8 cellular contexts compared by ENCODE assay signal in the genomic region with DNA sequence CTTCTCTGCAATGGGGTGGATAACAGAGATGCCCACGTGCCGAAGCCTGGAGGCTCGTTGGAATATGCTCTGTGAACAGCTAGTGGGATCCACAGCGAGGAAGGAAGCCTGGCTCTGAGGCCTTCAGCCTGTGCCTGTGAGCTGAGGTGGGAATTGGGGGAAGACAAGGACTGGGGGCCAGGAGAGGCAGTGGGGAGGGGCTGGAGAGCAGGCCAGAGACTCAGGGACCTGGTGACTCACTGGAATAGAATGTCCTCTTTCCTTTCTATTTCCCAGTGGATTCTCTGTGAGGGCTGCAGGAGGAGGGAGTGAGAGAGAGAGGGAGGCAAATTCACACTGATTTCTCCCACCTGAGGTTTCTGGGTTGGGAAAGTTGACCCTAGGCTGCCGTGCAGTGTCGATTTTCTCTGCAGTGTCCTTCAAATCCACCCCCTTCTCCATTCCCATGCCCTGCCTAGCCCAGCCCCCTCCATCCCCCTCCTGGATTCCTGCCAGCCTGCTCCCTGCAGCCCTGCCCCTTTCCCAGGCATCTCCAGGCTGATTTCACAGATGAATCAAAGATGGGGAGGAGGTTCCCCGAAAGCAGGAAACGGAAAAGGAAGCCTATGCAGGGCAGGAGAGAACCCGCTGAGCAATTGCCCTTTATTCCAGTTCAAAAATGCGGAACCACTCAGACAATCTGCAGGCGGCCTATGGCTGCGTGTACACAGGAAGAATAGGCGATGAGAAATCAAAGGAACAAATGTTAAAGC. TPM values are rescaled to one million over a fixed set of nuclear protein-coding genes. Genes with fewer than 3 reads are reported as not detected.
DNase-seq lines count a peak whose midpoint lies in the region; ATAC-seq and TF ChIP-seq lines count a peak whose summit lies in the region.

No MANE protein-coding gene starts in this region.

- no peaks in the 10 kb centered on the region for H3K79me2 ChIP-seq in HCT116 (ENCODE audit: insufficient read depth, low read length)

- BruUV-seq in HCT116 (replicated peaks; lab: Mats Ljungman, UMichigan): no TSS peak

- no peaks in the 10 kb centered on the region for H3K27me3 ChIP-seq in AG04450 (ENCODE audit: control insufficient read depth, insufficient read depth, low read length)
- H3K27me3 ChIP-seq in HCT116 (ENCODE audit: insufficient read depth, low read length): no peaks in the 10 kb centered on the region
- no peaks in the 10 kb centered on the region for H3K27me3 ChIP-seq in muscle layer of colon (ENCODE audit: control insufficient read depth in 1 of 2, insufficient read depth in 2 of 2, low read length in 2 of 2)

- H3K9me2 ChIP-seq in HCT116 (ENCODE audit: insufficient read depth): no peaks in the 10 kb centered on the region

- H3K9ac ChIP-seq in HCT116 (ENCODE audit: low read length): peak overlapping the region; percentile 49
- H3K9ac ChIP-seq in SK-N-MC (ENCODE audit: insufficient read length): no peak overlapping the region
- peak overlapping the region; percentile 47 for H3K9ac ChIP-seq in muscle layer of colon (ENCODE audit: low read length)

- H3K4me3 ChIP-seq in AG04450 (ENCODE audit: low read depth, low read length): peak overlapping the region; percentile 34
- H3K4me3 ChIP-seq in HCT116 (replicated peaks in 1 of 2; ENCODE audit: low read depth in 1 of 2, low read length in 2 of 2): peak overlapping the region; percentile 25 to 47
- peak overlapping the region; percentile 45 for H3K4me3 ChIP-seq in SK-N-MC
- H3K4me3 ChIP-seq in muscle layer of colon (ENCODE audit: low read depth in 1 of 2, low read length in 2 of 2): peak overlapping the region in 1 of 2 donors; percentile 45

- H3K4me2 ChIP-seq in HCT116 (ENCODE audit: low read length): peak overlapping the region; percentile 78

- H3K9me3 ChIP-seq in AG04450 (ENCODE audit: control insufficient read depth, insufficient read depth, low read length) (no peaks in the 10 kb centered on the region; the same call in 1 of the 2 replicates), HCT116 (ENCODE audit: control insufficient read depth in 1 of 2, insufficient read depth in 1 of 2, low read depth in 1 of 2, low read length in 2 of 2) (no peaks in the 10 kb centered on the region), SK-N-MC (ENCODE audit: low read depth, low read length) (no peaks in the 10 kb centered on the region), muscle layer of colon (ENCODE audit: low read length) (no peaks in the 10 kb centered on the region)

- H2AFZ ChIP-seq in HCT116 (ENCODE audit: low read depth, low read length, poor library complexity, severe bottlenecking): peak overlapping the region; percentile 72

- TF ChIP-seq CTCF in AG04450 (IDR thresholded peaks at IDR 0.05; ENCODE audit: low read depth, low read length): no peak
- no peak for TF ChIP-seq CTCF in HCT116 (IDR thresholded peaks at IDR 0.05 in 2 of 3, conservative IDR thresholded peaks at IDR 0.05 in 1 of 3; ENCODE audit: borderline replicate concordance in 1 of 3, insufficient read depth in 1 of 3, low read depth in 2 of 3, low read length in 2 of 3)

- H3K27ac ChIP-seq in AG04450 (ENCODE audit: low read depth, low read length): peak overlapping the region; percentile 97
- peak overlapping the region; percentile 76 for H3K27ac ChIP-seq in HCT116 (ENCODE audit: low read depth, low read length)
- no peak overlapping the region; the same call in 1 of the 2 replicates for H3K27ac ChIP-seq in SK-N-MC
- H3K27ac ChIP-seq in muscle layer of colon (ENCODE audit: low read depth, low read length): peak overlapping the region; percentile 87

- H3K36me3 ChIP-seq in HCT116 (ENCODE audit: control insufficient read depth in 1 of 2, insufficient read depth in 2 of 2, low read length in 2 of 2) (no peaks in the 10 kb centered on the region), SK-N-MC (ENCODE audit: insufficient read depth, low read length) (no peaks in the 10 kb centered on the region), muscle layer of colon (ENCODE audit: insufficient read depth, low read length) (no peaks in the 10 kb centered on the region)

- peaks cover 47 to 68% of the 10 kb centered on the region in 2 experiments for H3K4me1 ChIP-seq in HCT116 (ENCODE audit: control insufficient read depth in 1 of 2, insufficient read depth in 2 of 2, low read length in 2 of 2)
- peaks cover 66% of the 10 kb centered on the region for H3K4me1 ChIP-seq in muscle layer of colon (ENCODE audit: insufficient read depth, low read length)

- DNase-seq in AG04450 (ENCODE audit: low read depth, low spot score) (no peak), HCT116 (ENCODE audit: low read depth, low spot score) (peak; percentile 32), SK-N-MC (ENCODE audit: low read depth, low spot score) (peak; percentile 28)

- RAD21 ChIA-PET in HCT116 (lab: Charles Lee; ENCODE audit: low non-redundant PET in 1 of 2, low total read pairs in 2 of 2, uncharacterized antibody in 2 of 2, unreplicated experiment in 2 of 2): no interaction called here

- peak; percentile 52 for ATAC-seq in HCT116
- peak; percentile 39 for ATAC-seq in esophagus mucosa
- no peak for ATAC-seq in HG03378 (IDR thresholded peaks at IDR 0.05; ENCODE audit: unreplicated experiment)
- no peak for ATAC-seq in GM21390 (IDR thresholded peaks at IDR 0.05; ENCODE audit: unreplicated experiment)
- no peak for ATAC-seq in activated CD4-positive, CD25-positive, alpha-beta regulatory T cell treated with anti-CD3 and anti-CD28 coated beads, Interleukin-2, amount 50 U/mL, for 24 hours

- no peaks in the 10 kb centered on the region for H4K20me1 ChIP-seq in HCT116 (ENCODE audit: insufficient read depth)

- no peak for TF ChIP-seq POLR2A in HCT116 (IDR thresholded peaks at IDR 0.05; ENCODE audit: borderline replicate concordance, extremely low read depth, insufficient read depth, insufficient read length)

- CTCF ChIA-PET in AG04450 (lab: Charles Lee): interaction anchor here (1.0 to 13.6 kb wide), 6 partner anchors 26 to 117 kb away, joined by 3 to 153 read pairs (median 4); no protein-coding TSS in a partner anchor
- CTCF ChIA-PET in HCT116 (lab: Charles Lee): no interaction called here

- intact Hi-C loops in HCT116 (cut with micrococcal nuclease): no loop called here

- POLR2A ChIA-PET in AG04450 (lab: Yijun Ruan, JAX) (interaction anchor here (0.6 to 3.1 kb wide), 5 partner anchors 17 to 283 kb away, joined by 3 to 25 read pairs (median 4); partner anchors contain the start of gene CLTA), HCT116 (lab: Charles Lee) (no interaction called here)

- no peak for TF ChIP-seq RAD21 in HCT116 (IDR thresholded peaks at IDR 0.05; ENCODE audit: low read depth)

TF ChIP-seq in HCT116, 20 proteins besides CTCF, POLR2A, EP300 and RAD21:
- TF ChIP-seq CEBPB (IDR thresholded peaks at IDR 0.05; ENCODE audit: low read depth): no peak
- TF ChIP-seq POLR2AphosphoS5 (IDR thresholded peaks at IDR 0.05; ENCODE audit: low read depth, low read length): peak; percentile 15; the same call in 1 of the 2 replicates

RNA-seq across cellular contexts. Expression of gene SPAAR, which starts 1.4 kb away (rescaled TPM):
- polyA plus RNA-seq in AG04450 (2011; rRNA removed): 0.17 and 0.27 TPM in 2 replicates
- polyA minus RNA-seq in AG04450 (2011; rRNA and poly(A)+ RNA removed): 0.35 and 0.41 TPM in 2 replicates
- not detected for total RNA-seq in HCT116 (2021; ENCODE audit: unreplicated experiment)
- polyA plus RNA-seq in HCT116 (2012): 0.05 TPM in 1 of 2 replicates, not detected in the other
- total RNA-seq in esophagus mucosa: 0.16 TPM

RNA-seq across cellular contexts. Expression of gene HRCT1, which starts 1.9 kb away (rescaled TPM):
- polyA plus RNA-seq in AG04450 (2011; rRNA removed): 2.7 and 3.0 TPM in 2 replicates
- polyA minus RNA-seq in AG04450 (2011; rRNA and poly(A)+ RNA removed): 1.3 and 2.8 TPM in 2 replicates
- total RNA-seq in HCT116 (2021; ENCODE audit: unreplicated experiment): 0.32 TPM
- 0.81 and 1.1 TPM in 2 replicates for polyA plus RNA-seq in HCT116 (2012)
- total RNA-seq in esophagus mucosa: 1.2 TPM

RNA-seq across cellular contexts. Expression of gene OR13J1, which starts 37.7 kb away (rescaled TPM):
- not detected in 2 replicates for polyA plus RNA-seq in AG04450 (2011; rRNA removed)
- polyA minus RNA-seq in AG04450 (2011; rRNA and poly(A)+ RNA removed): not detected in 2 replicates
- total RNA-seq in HCT116 (2021; ENCODE audit: unreplicated experiment): not detected
- 0.06 TPM in 1 of 2 replicates, not detected in the other for polyA plus RNA-seq in HCT116 (2012)
- not detected for total RNA-seq in esophagus mucosa

RNA-seq across cellular contexts. Expression of gene OR2S2, which starts 50.0 kb away (rescaled TPM):
- 0.46 and 1.1 TPM in 2 replicates for polyA plus RNA-seq in AG04450 (2011; rRNA removed)
- 1.1 and 3.0 TPM in 2 replicates for polyA minus RNA-seq in AG04450 (2011; rRNA and poly(A)+ RNA removed)
- total RNA-seq in HCT116 (2021; ENCODE audit: unreplicated experiment): not detected
- not detected in 2 replicates for polyA plus RNA-seq in HCT116 (2012)
- not detected for total RNA-seq in esophagus mucosa

Comparison
In these comparisons a context has a peak if more than half of its experiments do, and no peak if none do; other contexts are left out.
1. ATAC-seq: peak in HCT116 (single experiment) and esophagus mucosa (single experiment); none in HG03378 (single experiment), GM21390 (single experiment) and activated CD4-positive, CD25-positive, alpha-beta regulatory T cell treated with anti-CD3 and anti-CD28 coated beads, Interleukin-2, amount 50 U/mL, for 24 hours (0 of 2).